Comparison of ENCODE assay signal across 8 cellular contexts in the genomic region with DNA sequence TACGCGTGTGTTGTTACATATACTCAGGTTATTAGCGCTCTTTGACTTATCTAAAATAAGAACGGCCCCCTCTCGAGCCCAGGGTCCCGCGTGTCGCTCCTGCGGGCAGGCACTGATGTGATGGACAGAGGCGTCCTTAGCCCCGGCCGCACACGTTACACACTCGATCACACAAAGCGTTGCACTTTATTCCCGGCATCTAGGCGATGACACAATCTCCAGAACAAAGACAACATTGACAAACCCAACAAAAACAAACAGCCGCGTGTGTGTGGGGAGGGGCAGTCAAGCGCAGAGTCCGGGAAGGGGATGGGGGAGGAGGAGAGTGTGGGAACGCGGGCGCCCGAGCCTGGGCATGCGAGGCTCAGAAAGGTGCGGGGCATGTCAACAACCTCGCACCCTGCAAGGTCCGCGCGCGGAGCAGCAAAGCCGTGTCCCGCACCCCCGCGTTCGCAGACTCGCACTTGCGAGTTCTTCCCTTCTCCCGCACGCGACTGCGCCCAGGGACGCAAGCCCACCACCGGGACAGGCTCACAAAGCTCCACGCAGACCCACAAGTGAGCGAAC. TPM values are rescaled to one million over a fixed set of nuclear protein-coding genes. Genes with fewer than 3 reads are reported as not detected.
DNase-seq lines count a peak whose midpoint lies in the region; ATAC-seq and TF ChIP-seq lines count a peak whose summit lies in the region.

No MANE protein-coding gene starts in this region.

- H3K27ac ChIP-seq in adrenal gland (peak overlapping the region in 3 of 5 donors; percentile 17 to 81 (median 70)), heart left ventricle (peak overlapping the region; percentile 87 to 100 (median 96)), osteoblast (ENCODE audit: low read depth, low read length) (no peak overlapping the region)

- intact Hi-C loops in adrenal gland (cut with DNase I), result loop anchor here in 1 of 2 donors (5.0 kb wide), 1 partner anchor 35 kb away; no protein-coding TSS in a partner anchor
- intact Hi-C loops in heart left ventricle (cut with DNase I), result loop anchor here (2.0 to 5.0 kb wide), 4 partner anchors 32 to 40 kb away; no protein-coding TSS in a partner anchor

- H3K4me3 ChIP-seq in adrenal gland (peak overlapping the region in 2 of 4 donors; percentile 45 to 71), heart left ventricle (peak overlapping the region; percentile 68 to 95 (median 82)), osteoblast (ENCODE audit: insufficient read depth, low read length) (peak overlapping the region; percentile 39)

- H3K79me2 ChIP-seq in osteoblast (ENCODE audit: insufficient read depth, low read length), result no peaks in the 10 kb centered on the region

- TF ChIP-seq POLR2A in adrenal gland (IDR thresholded peaks at IDR 0.05) (no peak), heart left ventricle (IDR thresholded peaks at IDR 0.05) (no peak)

- H3K9me3 ChIP-seq in adrenal gland (replicated peaks in 1 of 3) (no peaks in the 10 kb centered on the region), heart left ventricle (no peaks in the 10 kb centered on the region), osteoblast (ENCODE audit: low read depth, low read length) (no peaks in the 10 kb centered on the region)

- no peaks in the 10 kb centered on the region for H4K20me1 ChIP-seq in osteoblast (ENCODE audit: insufficient read depth, low read length)

- TF ChIP-seq CTCF in adrenal gland (IDR thresholded peaks at IDR 0.05) (no peak), heart left ventricle (IDR thresholded peaks at IDR 0.05) (no peak), osteoblast (IDR thresholded peaks at IDR 0.05; ENCODE audit: extremely low read depth, low read depth, low read length) (no peak)

- WGBS in adrenal gland, 4 donors, result 0 to 1% (median 1%) methylated on average over 21 to 47 of the region's 47 CpGs
- WGBS in heart left ventricle, 4 donors, result 0% methylated on average over 33 to 47 of the region's 47 CpGs

- DNase-seq in DMS 273 treated with DMSO at 0.1 percent for 48 hours (lab: John Stamatoyannopoulos, UW), result peak; percentile 37
- DNase-seq in NCI-H1048 (lab: John Stamatoyannopoulos, UW), result peak; percentile 85
- DNase-seq in adrenal gland, result peak in 6 of 7 donors; percentile 47 to 86 (median 68)
- DNase-seq in heart left ventricle, result peak in 3 of 5 donors; percentile 52 to 61 (median 58)
- DNase-seq in osteoblast (ENCODE audit: insufficient read length, low spot score, missing footprints), result peak; percentile 74

- H3K36me3 ChIP-seq in adrenal gland (replicated peaks in 1 of 2) (peaks cover 0 to 11% of the 10 kb centered on the region in 2 donors), heart left ventricle (peaks cover 0 to 16% (median 11%) of the 10 kb centered on the region in 9 donors), osteoblast (ENCODE audit: insufficient read depth, low read length) (no peaks in the 10 kb centered on the region)

- ATAC-seq in heart left ventricle (peak in 3 of 4 donors; percentile 22 to 51 (median 22)), HG02970 (IDR thresholded peaks at IDR 0.05; ENCODE audit: low FRiP score, unreplicated experiment) (no peak), HG03175 (IDR thresholded peaks at IDR 0.05; ENCODE audit: unreplicated experiment) (no peak), HG02588 (IDR thresholded peaks at IDR 0.05; ENCODE audit: unreplicated experiment) (no peak)

- peak overlapping the region; percentile 76 for H3K4me2 ChIP-seq in osteoblast (ENCODE audit: insufficient read depth, low read length)

- peak overlapping the region; percentile 22 for H2AFZ ChIP-seq in osteoblast (ENCODE audit: low read length)

- peaks cover 28 to 39% of the 10 kb centered on the region in 2 donors for H3K4me1 ChIP-seq in adrenal gland (replicated peaks in 1 of 2)
- H3K4me1 ChIP-seq in heart left ventricle, result peaks cover 7 to 69% (median 41%) of the 10 kb centered on the region in 12 donors
- peaks cover 13% of the 10 kb centered on the region for H3K4me1 ChIP-seq in osteoblast (ENCODE audit: insufficient read depth, low read length)

- H3K27me3 ChIP-seq in adrenal gland (no peaks in the 10 kb centered on the region), heart left ventricle (peaks cover 0 to 35% (median 0%) of the 10 kb centered on the region in 9 donors), osteoblast (ENCODE audit: insufficient read depth, low read length) (peaks cover 62% of the 10 kb centered on the region)

RNA-seq across cellular contexts. Expression of gene EFNA1, which starts 0.5 kb away (rescaled TPM):
- total RNA-seq in adrenal gland (10 to 100 TPM; 16.3 to 49.7 (median 31.0) TPM), heart left ventricle (10 to 100 TPM; 22.8 to 51.8 (median 37.2) TPM), osteoblast (0.36 and 0.88 TPM in 2 replicates)
- polyA plus RNA-seq in adrenal gland (10 to 100 TPM in 2 of 3 donors, 1 to 10 TPM in 1; 6.6 to 35.9 (median 30.2) TPM), heart left ventricle (100 to 1,000 TPM in 1 of 2 donors, 10 to 100 TPM in 1; 31.6 to 103 TPM)

RNA-seq across cellular contexts. Expression of gene SLC50A1, which starts 8.5 kb away (rescaled TPM):
- total RNA-seq in adrenal gland, result 100 to 1,000 TPM in 1 of 8 donors, 10 to 100 TPM in 7; 31.7 to 108 (median 49.9) TPM
- 100 to 1,000 TPM in 1 of 3 donors, 10 to 100 TPM in 2; 55.2 to 172 (median 61.8) TPM for polyA plus RNA-seq in adrenal gland
- 10 to 100 TPM in 4 of 9 donors, 1 to 10 TPM in 5; 5.4 to 21.7 (median 9.7) TPM for total RNA-seq in heart left ventricle
- polyA plus RNA-seq in heart left ventricle, result 10 to 100 TPM; 15.7 to 36.0 TPM
- 34.5 and 38.0 TPM in 2 replicates for total RNA-seq in osteoblast

RNA-seq across cellular contexts. Expression of gene DPM3, which starts 13.1 kb away (rescaled TPM):
- total RNA-seq in adrenal gland (100 to 1,000 TPM; 136 to 192 (median 163) TPM), heart left ventricle (10 to 100 TPM; 46.1 to 70.7 (median 54.4) TPM), osteoblast (15.9 and 34.4 TPM in 2 replicates)
- polyA plus RNA-seq in adrenal gland (1,000 to 10,000 TPM in 2 of 3 donors, 1 to 10 TPM in 1; 6.8 to 1,427 (median 1,371) TPM), heart left ventricle (100 to 1,000 TPM in 1 of 2 donors, 10 to 100 TPM in 1; 75.4 to 216 TPM)

RNA-seq across cellular contexts. Expression of gene KRTCAP2, which starts 45.9 kb away (rescaled TPM):
- total RNA-seq in adrenal gland (100 to 1,000 TPM in 7 of 8 donors, 10 to 100 TPM in 1; 76.1 to 252 (median 169) TPM), heart left ventricle (100 to 1,000 TPM; 106 to 199 (median 123) TPM), osteoblast (112 and 117 TPM in 2 replicates)
- polyA plus RNA-seq in adrenal gland (100 to 1,000 TPM; 383 to 806 (median 704) TPM), heart left ventricle (100 to 1,000 TPM; 220 to 283 TPM)

RNA-seq across cellular contexts. Expression of gene TRIM46, which starts 46.5 kb away (rescaled TPM):
- total RNA-seq in adrenal gland (under 1 TPM in 6 of 8 donors, not detected in 2; 0.19 to 0.96 (median 0.55) TPM), heart left ventricle (under 1 TPM in 5 of 9 donors, not detected in 4; 0.08 to 0.41 (median 0.12) TPM), osteoblast (3.2 and 3.3 TPM in 2 replicates)
- polyA plus RNA-seq in adrenal gland (1 to 10 TPM in 2 of 3 donors, under 1 TPM in 1; 0.38 to 5.6 (median 1.2) TPM), heart left ventricle (under 1 TPM in 1 of 2 donors, not detected in 1; 0.04 TPM)

Comparison
In these comparisons a context has a peak if more than half of its experiments do, and no peak if none do; other contexts are left out.
1. ATAC-seq: peak in heart left ventricle (3 of 4); none in HG02970 (single experiment), HG03175 (single experiment) and HG02588 (single experiment).
2. Peak in every context shown above with its lines, with median percentiles within 50 percentile points of each other: DNase-seq.